ENCODE assay signal across 22 cellular contexts in genomic region chr12:91316825-91317224, GRCh38.
DNase-seq lines count a peak whose midpoint lies in the region; ATAC-seq, FAIRE-seq and TF ChIP-seq lines count a peak whose summit lies in the region.
"Had no signal": no experiment of that assay in that cellular context is flagged by ENCODE, and none has a peak within 500 bp of the region (broad histone marks: within the 10 kb centered on the region; RNA-seq: fewer than 3 reads in every experiment).

No MANE protein-coding gene starts in this region.

- TF ChIP-seq RAD21 in HepG2 (CRISPR knock-in tag; IDR thresholded peaks at IDR 0.05) = no peak

- H3K36me3 ChIP-seq in PC-3 (ENCODE audit: low read depth, low read length) (no peaks in the 10 kb centered on the region), HepG2 (replicated peaks in 1 of 2; ENCODE audit: control insufficient read depth in 1 of 2, insufficient read depth in 2 of 2, low read length in 2 of 2) (no peaks in the 10 kb centered on the region)
- H3K36me3 ChIP-seq: BLaER1, ovary, upper lobe of right lung had no signal

- peaks cover 8% of the 10 kb centered on the region; the same call in 1 of the 2 replicates for H3K27me3 ChIP-seq in PC-3 (ENCODE audit: low read length)
- H3K27me3 ChIP-seq in HepG2 (ENCODE audit: control insufficient read depth in 1 of 2, insufficient read depth in 2 of 2, low read length in 2 of 2) = no peaks in the 10 kb centered on the region
- H3K27me3 ChIP-seq: BLaER1, ovary, upper lobe of right lung had no signal

- WGBS in HepG2 (ENCODE audit: low lambda C conversion rate) = 16% methylated on average over 2 of the region's 2 CpGs

- H2AFZ ChIP-seq in PC-3 (ENCODE audit: low read length) (no peak overlapping the region), HepG2 (ENCODE audit: low read length) (no peak overlapping the region)

- H3K4me3 Mint-ChIP-seq in osteocyte (ENCODE audit: unreplicated experiment) = no peak overlapping the region
- H3K4me3 Mint-ChIP-seq in activated T-cell treated with anti-CD3 and anti-CD28 coated beads, Interleukin-2, amount 50 U/mL, for 4 hours = no peak overlapping the region
- H3K4me3 Mint-ChIP-seq: activated CD4-positive, alpha-beta memory T cell treated with anti-CD3 and anti-CD28 coated beads, Interleukin-2, amount 10 ng/mL, durations not matched to agents 7 days and 5 days; activated naive CD8-positive, alpha-beta T cell; effector memory CD8-positive, alpha-beta T cell had no signal

- TF ChIP-seq POLR2A in HepG2 (IDR thresholded peaks at IDR 0.05; ENCODE audit: insufficient read depth in 1 of 2, low read depth in 2 of 2, low read length in 2 of 2) = no peak

- H3K9me3 ChIP-seq in PC-3 (ENCODE audit: low read length) (no peaks in the 10 kb centered on the region), HepG2 (ENCODE audit: low read length) (no peaks in the 10 kb centered on the region)
- H3K9me3 ChIP-seq: BLaER1, ovary, upper lobe of right lung had no signal

- H3K9ac ChIP-seq in PC-3 (ENCODE audit: low read length) (no peak overlapping the region), HepG2 (ENCODE audit: insufficient read depth, low read depth, low read length) (no peak overlapping the region)
- H3K9ac ChIP-seq: BLaER1 had no signal

- H3F3A ChIP-seq in PC-3 (ENCODE audit: low read length, unreplicated experiment) = no peaks in the 10 kb centered on the region

- POLR2A ChIA-PET in PC-3 (lab: Charles Lee; ENCODE audit: unreplicated experiment) (no interaction called here), HepG2 (lab: Yijun Ruan, JAX) (no interaction called here)

- CTCF ChIA-PET in PC-3 (lab: Charles Lee) = no interaction called here
- CTCF ChIA-PET in HepG2 (lab: Yijun Ruan, JAX; ENCODE audit: low intra/inter-chr PET ratio, low total read pairs) = no interaction called here

- no peaks in the 10 kb centered on the region for H3K9me2 ChIP-seq in PC-3 (replicated peaks; ENCODE audit: low read length)

- TF ChIP-seq EP300 in HepG2 (IDR thresholded peaks at IDR 0.05; ENCODE audit: low read depth in 2 of 2, low read length in 2 of 2) = no peak
- no peak for TF ChIP-seq EP300 in HepG2 (CRISPR knock-in tag; IDR thresholded peaks at IDR 0.05; ENCODE audit: borderline replicate concordance)

- in situ Hi-C loops in HepG2 (cut with HindIII; ENCODE audit: extremely low pct_ligation_motif_present, low pct_unique_long_range_greater_than_20kb) = no loop called here

- 0 out of 2 replicates have a peak, but pooled peaks cover 3% of the 10 kb centered on the region for H3K4me1 ChIP-seq in PC-3 (ENCODE audit: insufficient read depth, low read length)
- no peaks in the 10 kb centered on the region for H3K4me1 ChIP-seq in HepG2 (ENCODE audit: insufficient read depth, low read length)
- H3K4me1 ChIP-seq: BLaER1, upper lobe of right lung had no signal

- H3K79me2 ChIP-seq in PC-3 (ENCODE audit: low read length) (no peaks in the 10 kb centered on the region), HepG2 (ENCODE audit: insufficient read depth, low read length) (no peaks in the 10 kb centered on the region)

- no peak for ATAC-seq in PC-3
- no peak for ATAC-seq in HepG2
- ATAC-seq in activated T-cell treated with anti-CD3 and anti-CD28 coated beads, Interleukin-2, amount 50 U/mL, for 4 hours = no peak
- ATAC-seq: effector memory CD8-positive, alpha-beta T cell; stimulated activated naive CD8-positive, alpha-beta T cell treated with anti-CD3 and anti-CD28 coated beads, Interleukin-15, Interleukin-2, amounts not matched to agents 100 U/mL and 50 U/mL, for 24 hours; upper lobe of right lung had no signal

- H3K27ac ChIP-seq in PC-3 (ENCODE audit: low read length) (no peak overlapping the region), HepG2 (ENCODE audit: extremely low read length, insufficient read depth, low read length) (no peak overlapping the region), substantia nigra (ENCODE audit: low read depth, low read length, poor library complexity, severe bottlenecking) (no peak overlapping the region)
- H3K27ac ChIP-seq: BLaER1, upper lobe of right lung, VCaP had no signal

- peak; percentile 48 for DNase-seq in EL
- peak; percentile 10 for DNase-seq in PC-3
- peak; percentile 47 for DNase-seq in fibroblast of pulmonary artery (ENCODE audit: low read depth)
- no peak for DNase-seq in osteocyte (ENCODE audit: extremely low spot score, unreplicated experiment)
- no peak for DNase-seq in HepG2 (ENCODE audit: low spot score)
- DNase-seq in substantia nigra (lab: John Stamatoyannopoulos, UW) = no peak
- DNase-seq in activated T-cell treated with anti-CD3 and anti-CD28 coated beads, Interleukin-2, amount 50 U/mL, for 4 hours = no peak
- DNase-seq: activated CD4-positive, alpha-beta memory T cell treated with anti-CD3 and anti-CD28 coated beads, Interleukin-2, amount 10 ng/mL, durations not matched to agents 7 days and 5 days; activated T-cell treated with anti-CD3 and anti-CD28 coated beads, Interleukin-2, amount 50 U/mL, for 48 hours; caudate nucleus; effector memory CD8-positive, alpha-beta T cell; foreskin melanocyte; Kasumi-1; NCI-H1105; NCI-H2081 treated with DMSO at 0.1 percent for 48 hours; NCI-H524; ovary; stimulated activated naive CD8-positive, alpha-beta T cell treated with anti-CD3 and anti-CD28 coated beads, Interleukin-15, Interleukin-2, amounts not matched to agents 100 U/mL and 50 U/mL, for 24 hours; upper lobe of right lung had no signal

- no peak for FAIRE-seq in HepG2 (lab: Jason Lieb, UNC)

- H3K4me3 ChIP-seq in PC-3 (ENCODE audit: low read length) = no peak overlapping the region
- H3K4me3 ChIP-seq in fibroblast of pulmonary artery (replicated peaks; ENCODE audit: low read depth, low read length) = no peak overlapping the region
- H3K4me3 ChIP-seq in HepG2 (replicated peaks in 1 of 3; ENCODE audit: insufficient read depth in 1 of 3, low read depth in 2 of 3, low read length in 3 of 3) = no peak overlapping the region
- H3K4me3 ChIP-seq: BLaER1, ovary, upper lobe of right lung had no signal

- no peak for TF ChIP-seq CTCF in PC-3 (conservative IDR thresholded peaks at IDR 0.05; ENCODE audit: low read depth, low read length)
- no peak for TF ChIP-seq CTCF in fibroblast of pulmonary artery (IDR thresholded peaks at IDR 0.05; ENCODE audit: low read length, missing control alignments)
- no peak for TF ChIP-seq CTCF in osteocyte (IDR thresholded peaks at IDR 0.05)
- no peak for TF ChIP-seq CTCF in HepG2 (CRISPR knock-in tag; IDR thresholded peaks at IDR 0.05)

- H4K20me1 ChIP-seq in PC-3 (ENCODE audit: low read length) (no peaks in the 10 kb centered on the region), HepG2 (ENCODE audit: insufficient read depth, low read length) (no peaks in the 10 kb centered on the region)
- H4K20me1 ChIP-seq: BLaER1 had no signal

- BruUV-seq in PC-3 (replicated peaks; lab: Mats Ljungman, UMichigan) (no TSS peak), HepG2 (replicated peaks; lab: Mats Ljungman, UMichigan) (no TSS peak)

- H3K27ac Mint-ChIP-seq in osteocyte (ENCODE audit: unreplicated experiment) = peak overlapping the region; percentile 54
- H3K27ac Mint-ChIP-seq: activated CD4-positive, alpha-beta memory T cell treated with anti-CD3 and anti-CD28 coated beads, Interleukin-2, amount 10 ng/mL, durations not matched to agents 7 days and 5 days; activated naive CD8-positive, alpha-beta T cell; effector memory CD8-positive, alpha-beta T cell had no signal

- H3K4me2 ChIP-seq in PC-3 (ENCODE audit: low read length) (no peak overlapping the region), HepG2 (ENCODE audit: low read depth, low read length) (no peak overlapping the region)
- H3K4me2 ChIP-seq: BLaER1 had no signal

- peaks cover 4% of the 10 kb centered on the region for H3K9me3 Mint-ChIP-seq in osteocyte (ENCODE audit: unreplicated experiment)
- peaks cover 4% of the 10 kb centered on the region for H3K9me3 Mint-ChIP-seq in activated T-cell treated with anti-CD3 and anti-CD28 coated beads, Interleukin-2, amount 50 U/mL, for 4 hours
- H3K9me3 Mint-ChIP-seq: activated CD4-positive, alpha-beta memory T cell treated with anti-CD3 and anti-CD28 coated beads, Interleukin-2, amount 10 ng/mL, durations not matched to agents 7 days and 5 days; effector memory CD8-positive, alpha-beta T cell had no signal

- intact Hi-C loops in PC-3 (cut with micrococcal nuclease) = no loop called here
- intact Hi-C loops in HepG2 (cut with micrococcal nuclease; ENCODE audit: unreplicated experiment) = no loop called here

- peaks cover 9% of the 10 kb centered on the region for H3K36me3 Mint-ChIP-seq in osteocyte (ENCODE audit: unreplicated experiment)
- H3K36me3 Mint-ChIP-seq in activated T-cell treated with anti-CD3 and anti-CD28 coated beads, Interleukin-2, amount 50 U/mL, for 4 hours (ENCODE audit: insufficient read depth) = no peaks in the 10 kb centered on the region

- no peaks in the 10 kb centered on the region for H3K27me3 Mint-ChIP-seq in osteocyte (ENCODE audit: unreplicated experiment)
- H3K27me3 Mint-ChIP-seq in activated T-cell treated with anti-CD3 and anti-CD28 coated beads, Interleukin-2, amount 50 U/mL, for 4 hours (ENCODE audit: low read depth) = peaks cover 6% of the 10 kb centered on the region
- H3K27me3 Mint-ChIP-seq: activated CD4-positive, alpha-beta memory T cell treated with anti-CD3 and anti-CD28 coated beads, Interleukin-2, amount 10 ng/mL, durations not matched to agents 7 days and 5 days had no signal

- H3K4me1 Mint-ChIP-seq in osteocyte (ENCODE audit: unreplicated experiment) = peaks cover 31% of the 10 kb centered on the region
- no peaks in the 10 kb centered on the region for H3K4me1 Mint-ChIP-seq in activated T-cell treated with anti-CD3 and anti-CD28 coated beads, Interleukin-2, amount 50 U/mL, for 4 hours (ENCODE audit: low read depth)
- H3K4me1 Mint-ChIP-seq: activated CD4-positive, alpha-beta memory T cell treated with anti-CD3 and anti-CD28 coated beads, Interleukin-2, amount 10 ng/mL, durations not matched to agents 7 days and 5 days had no signal

TF ChIP-seq in HepG2, 621 proteins besides CTCF, POLR2A, EP300 and RAD21 (continues in another document):
- TF ChIP-seq SRY (CRISPR knock-in tag; IDR thresholded peaks at IDR 0.05) = no peak
- TF ChIP-seq, protein P1, sequence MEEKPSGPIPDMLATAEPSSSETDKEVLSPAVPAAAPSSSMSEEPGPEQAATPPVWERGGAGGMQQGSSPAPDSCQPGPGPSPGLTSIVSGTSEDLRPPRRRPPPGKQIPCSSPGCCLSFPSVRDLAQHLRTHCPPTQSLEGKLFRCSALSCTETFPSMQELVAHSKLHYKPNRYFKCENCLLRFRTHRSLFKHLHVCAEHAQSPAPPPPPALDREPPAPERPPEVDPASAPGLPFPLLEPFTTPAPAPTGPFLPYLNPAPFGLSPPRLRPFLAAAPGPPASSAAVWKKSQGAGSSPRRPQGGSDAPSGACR (CRISPR knock-in tag; IDR thresholded peaks at IDR 0.05) = no peak

Comparison
In these comparisons a context has a peak if more than half of its experiments do, and no peak if none do; other contexts are left out.
1. DNase-seq: peak in EL (single experiment), PC-3 (single experiment) and fibroblast of pulmonary artery (single experiment); none in osteocyte (single experiment), HepG2 (single experiment), substantia nigra (0 of 49) and activated T-cell treated with anti-CD3 and anti-CD28 coated beads, Interleukin-2, amount 50 U/mL, for 4 hours (single experiment).